11 cellular contexts compared by ENCODE assay signal in the genomic region with DNA sequence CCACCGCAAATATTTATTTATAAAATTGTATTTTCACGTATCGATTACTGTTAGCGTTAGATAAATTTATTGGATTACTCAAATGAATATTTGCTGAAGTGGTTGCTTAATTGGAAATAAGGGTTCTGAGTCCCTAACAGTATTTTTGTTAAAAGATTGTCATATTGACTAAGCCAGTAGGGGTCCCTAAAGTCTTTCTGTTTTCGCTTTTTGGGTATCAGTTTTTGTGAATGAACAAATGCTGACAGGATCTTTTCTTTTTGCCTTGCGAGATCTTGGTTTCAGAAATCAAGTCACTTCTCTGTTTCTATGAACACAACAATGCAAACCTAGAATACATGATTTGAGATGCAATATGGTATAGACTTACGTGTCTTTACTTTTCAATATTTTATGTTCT. TPM values are rescaled to one million over a fixed set of nuclear protein-coding genes. Genes with fewer than 3 reads are reported as not detected.
DNase-seq lines count a peak whose midpoint lies in the region; ATAC-seq and TF ChIP-seq lines count a peak whose summit lies in the region.
"Had no signal": no experiment of that assay in that cellular context is flagged by ENCODE, and none has a peak within 500 bp of the region (broad histone marks: within the 10 kb centered on the region; RNA-seq: fewer than 3 reads in every experiment).

No MANE protein-coding gene starts in this region.

- CTCF ChIA-PET in CD4-positive, alpha-beta T cell (lab: Charles Lee): interaction anchor here (1.0 to 1.1 kb wide), 2 partner anchors 80 to 83 kb away, joined by 3 read pairs; no protein-coding TSS in a partner anchor
- CTCF ChIA-PET in HCT116 (lab: Charles Lee) (no interaction called here), WTC11 (lab: Charles Lee) (interaction anchor here (0.7 to 1.5 kb wide), 2 partner anchors 44 to 157 kb away, joined by 3 to 5 read pairs; no protein-coding TSS in a partner anchor)

- no peaks in the 10 kb centered on the region for H4K20me1 ChIP-seq in HCT116 (ENCODE audit: insufficient read depth)

- no TSS peak for BruUV-seq in HCT116 (replicated peaks; lab: Mats Ljungman, UMichigan)

- H3K9me3 Mint-ChIP-seq in CD4-positive, alpha-beta T cell: no peaks in the 10 kb centered on the region
- H3K9me3 Mint-ChIP-seq in WTC11 (no peaks in the 10 kb centered on the region), nephron progenitor cell (no peaks in the 10 kb centered on the region)

- intact Hi-C loops in CD4-positive, alpha-beta T cell (cut with DNase I, micrococcal nuclease): loop anchor here in 1 of 2 experiments (1.0 kb wide), 1 partner anchor 80 kb away; no protein-coding TSS in a partner anchor
- intact Hi-C loops in HCT116 (cut with micrococcal nuclease) (loop anchor here (2.0 kb wide), 1 partner anchor 81 kb away; no protein-coding TSS in a partner anchor), breast epithelium (cut with DNase I; ENCODE audit: low total_unique reads) (no loop called here)

- H3K36me3 Mint-ChIP-seq in CD4-positive, alpha-beta T cell (ENCODE audit: low read depth): no peaks in the 10 kb centered on the region
- H3K36me3 Mint-ChIP-seq in WTC11: peaks cover 60% of the 10 kb centered on the region
- H3K36me3 Mint-ChIP-seq in nephron progenitor cell (ENCODE audit: low read depth): peaks cover 31% of the 10 kb centered on the region

- H3K4me3 Mint-ChIP-seq in CD4-positive, alpha-beta T cell: no peak overlapping the region
- H3K4me3 Mint-ChIP-seq in WTC11: no peak overlapping the region
- no peak overlapping the region for H3K4me3 Mint-ChIP-seq in nephron progenitor cell

- TF ChIP-seq CTCF in CD4-positive, alpha-beta T cell (IDR thresholded peaks at IDR 0.05): peak; percentile 16
- TF ChIP-seq CTCF in HCT116 (IDR thresholded peaks at IDR 0.05 in 2 of 3, conservative IDR thresholded peaks at IDR 0.05 in 1 of 3; ENCODE audit: borderline replicate concordance in 1 of 3, insufficient read depth in 1 of 3, low read depth in 2 of 3, low read length in 2 of 3) (peak in 2 of 3 experiments; percentile 8 to 44; a peak in 2 of 6 replicates), WTC11 (IDR thresholded peaks at IDR 0.05) (no peak), kidney epithelial cell (IDR thresholded peaks at IDR 0.05; ENCODE audit: insufficient read depth, low read length, poor library complexity, severe bottlenecking) (peak; percentile 13), nephron progenitor cell (IDR thresholded peaks at IDR 0.05) (no peak), breast epithelium (IDR thresholded peaks at IDR 0.05) (no peak)

- no peaks in the 10 kb centered on the region for H3K27me3 ChIP-seq in CD4-positive, alpha-beta T cell (ENCODE audit: control insufficient read depth, insufficient read depth, low read length)
- H3K27me3 ChIP-seq in HCT116 (ENCODE audit: insufficient read depth, low read length): no peaks in the 10 kb centered on the region
- no peaks in the 10 kb centered on the region for H3K27me3 ChIP-seq in kidney epithelial cell (ENCODE audit: control insufficient read depth, insufficient read depth, low read length)
- H3K27me3 ChIP-seq in breast epithelium: no peaks in the 10 kb centered on the region
- H3K27me3 ChIP-seq: heart right ventricle had no signal

- no peak overlapping the region for H2AFZ ChIP-seq in HCT116 (ENCODE audit: low read depth, low read length, poor library complexity, severe bottlenecking)

- no peak for DNase-seq in CD4-positive, alpha-beta T cell
- no peak for DNase-seq in HCT116 (ENCODE audit: low read depth, low spot score)
- no peak for DNase-seq in WTC11 (ENCODE audit: low spot score)
- DNase-seq in kidney epithelial cell (ENCODE audit: low read depth): no peak
- no peak for DNase-seq in UCSD-AML1 (lab: John Stamatoyannopoulos, UW; ENCODE audit: unreplicated experiment)
- no peak for DNase-seq in nephron progenitor cell
- no peak for DNase-seq in NCI-H2227 (lab: John Stamatoyannopoulos, UW; ENCODE audit: unreplicated experiment)
- DNase-seq in breast epithelium (ENCODE audit: low spot score in 2 of 2): no peak
- DNase-seq: activated CD4-positive, alpha-beta T cell treated with anti-CD3 and anti-CD28 coated beads for 4 hours; heart right ventricle; nucleus accumbens had no signal

- no peak overlapping the region for H3K9ac ChIP-seq in HCT116 (ENCODE audit: low read length)

- TF ChIP-seq POLR2A in HCT116 (IDR thresholded peaks at IDR 0.05; ENCODE audit: borderline replicate concordance, extremely low read depth, insufficient read depth, insufficient read length) (no peak), breast epithelium (IDR thresholded peaks at IDR 0.05) (no peak)

- H3K4me2 ChIP-seq in HCT116 (ENCODE audit: low read length): no peak overlapping the region

- H3K4me3 ChIP-seq in HCT116 (replicated peaks in 1 of 2; ENCODE audit: low read depth in 1 of 2, low read length in 2 of 2) (no peak overlapping the region), kidney epithelial cell (ENCODE audit: low read depth, low read length) (no peak overlapping the region), breast epithelium (no peak overlapping the region)
- H3K4me3 ChIP-seq: heart right ventricle had no signal

- H3K9me3 ChIP-seq in CD4-positive, alpha-beta T cell (ENCODE audit: control insufficient read depth, low read length): no peaks in the 10 kb centered on the region
- H3K9me3 ChIP-seq in HCT116 (ENCODE audit: control insufficient read depth in 1 of 2, insufficient read depth in 1 of 2, low read depth in 1 of 2, low read length in 2 of 2) (no peaks in the 10 kb centered on the region), breast epithelium (no peaks in the 10 kb centered on the region)
- H3K9me3 ChIP-seq: heart right ventricle had no signal

- H3K4me1 ChIP-seq in HCT116 (ENCODE audit: control insufficient read depth in 1 of 2, insufficient read depth in 2 of 2, low read length in 2 of 2): no peaks in the 10 kb centered on the region; a peak in 1 of 4 replicates
- no peaks in the 10 kb centered on the region for H3K4me1 ChIP-seq in breast epithelium
- H3K4me1 ChIP-seq: heart right ventricle had no signal

- ATAC-seq in CD4-positive, alpha-beta T cell (ENCODE audit: poor library complexity): no peak
- no peak for ATAC-seq in HCT116
- ATAC-seq in WTC11: no peak
- ATAC-seq: heart right ventricle had no signal

- peak; percentile 43 for TF ChIP-seq RAD21 in HCT116 (IDR thresholded peaks at IDR 0.05; ENCODE audit: low read depth)

- no peaks in the 10 kb centered on the region for H3K9me2 ChIP-seq in HCT116 (ENCODE audit: insufficient read depth)

- no peak overlapping the region for H3K27ac Mint-ChIP-seq in CD4-positive, alpha-beta T cell
- 0 out of 2 replicates have a peak overlapping the region, but pooled peaks have one; percentile 81 for H3K27ac Mint-ChIP-seq in WTC11
- no peak overlapping the region for H3K27ac Mint-ChIP-seq in nephron progenitor cell

- H3K4me1 Mint-ChIP-seq in CD4-positive, alpha-beta T cell (ENCODE audit: low read depth): no peaks in the 10 kb centered on the region
- H3K4me1 Mint-ChIP-seq in WTC11 (no peaks in the 10 kb centered on the region), nephron progenitor cell (peaks cover 5% of the 10 kb centered on the region)

- H3K27me3 Mint-ChIP-seq in CD4-positive, alpha-beta T cell: no peaks in the 10 kb centered on the region
- no peaks in the 10 kb centered on the region for H3K27me3 Mint-ChIP-seq in WTC11 (ENCODE audit: low read depth)
- peaks cover 4% of the 10 kb centered on the region for H3K27me3 Mint-ChIP-seq in nephron progenitor cell (ENCODE audit: low read depth, poor library complexity)

- no peak overlapping the region for H3K27ac ChIP-seq in CD4-positive, alpha-beta T cell (ENCODE audit: low read depth, low read length)
- H3K27ac ChIP-seq in HCT116 (ENCODE audit: low read depth, low read length) (no peak overlapping the region), breast epithelium (no peak overlapping the region)
- H3K27ac ChIP-seq: heart right ventricle had no signal

- POLR2A ChIA-PET in CD4-positive, alpha-beta T cell (lab: Charles Lee): no interaction called here
- POLR2A ChIA-PET in HCT116 (lab: Charles Lee): no interaction called here
- POLR2A ChIA-PET in WTC11 (lab: Charles Lee): interaction anchor here (0.6 kb wide), 1 partner anchor 22 kb away, joined by 3 read pairs; no protein-coding TSS in a partner anchor

- H3K36me3 ChIP-seq in HCT116 (ENCODE audit: control insufficient read depth in 1 of 2, insufficient read depth in 2 of 2, low read length in 2 of 2) (peaks cover 23 to 45% of the 10 kb centered on the region in 2 experiments; a peak in 3 of 4 replicates), kidney epithelial cell (ENCODE audit: control insufficient read depth, insufficient read depth, low read length) (no peaks in the 10 kb centered on the region), breast epithelium (no peaks in the 10 kb centered on the region)

- H3K79me2 ChIP-seq in HCT116 (ENCODE audit: insufficient read depth, low read length): peaks cover 38% of the 10 kb centered on the region

- RAD21 ChIA-PET in HCT116 (lab: Charles Lee; ENCODE audit: low non-redundant PET in 1 of 2, low total read pairs in 2 of 2, uncharacterized antibody in 2 of 2, unreplicated experiment in 2 of 2): no interaction called here

TF ChIP-seq in HCT116, 20 proteins besides CTCF, POLR2A, EP300 and RAD21:
- no peak for TF ChIP-seq CEBPB (IDR thresholded peaks at IDR 0.05; ENCODE audit: low read depth)

TF ChIP-seq in WTC11, 78 proteins besides CTCF, POLR2A, EP300 and RAD21 (continues in another document):
- no peak for TF ChIP-seq ZNF121 (CRISPR knock-in tag; IDR thresholded peaks at IDR 0.05)

RNA-seq across cellular contexts. Expression of gene RAD51, which starts 7.1 kb away (rescaled TPM):
- total RNA-seq in CD4-positive, alpha-beta T cell: 1 to 10 TPM in 1 of 2 experiments, under 1 TPM in 1; 0.64 to 1.5 TPM
- total RNA-seq in HCT116 (2021; ENCODE audit: unreplicated experiment) (20.9 TPM), WTC11 (2021) (29.7 to 36.4 TPM (median 31.0 TPM) in 3 replicates), kidney epithelial cell (1.3 and 2.7 TPM in 2 replicates), breast epithelium (under 1 TPM in 1 of 3 donors, not detected in 2; 0.44 TPM)
- 15.3 and 17.0 TPM in 2 replicates for polyA plus RNA-seq in HCT116 (2012)

RNA-seq across cellular contexts. Expression of gene RMDN3, which starts 53.0 kb away (rescaled TPM):
- 10 to 100 TPM; 29.1 to 30.3 TPM for total RNA-seq in CD4-positive, alpha-beta T cell
- total RNA-seq in HCT116 (2021; ENCODE audit: unreplicated experiment): 21.5 TPM
- 14.1 and 16.4 TPM in 2 replicates for polyA plus RNA-seq in HCT116 (2012)
- total RNA-seq in WTC11 (2021): 21.7 to 25.9 TPM (median 22.8 TPM) in 3 replicates
- 26.5 and 33.5 TPM in 2 replicates for total RNA-seq in kidney epithelial cell
- total RNA-seq in breast epithelium: 10 to 100 TPM; 31.5 to 35.4 (median 34.4) TPM

Comparison
In these comparisons a context has a peak if more than half of its experiments do, and no peak if none do; other contexts are left out.
1. CTCF ChIP-seq: peak in CD4-positive, alpha-beta T cell (single experiment), HCT116 (2 of 3) and kidney epithelial cell (single experiment); none in WTC11 (single experiment), nephron progenitor cell (single experiment) and breast epithelium (0 of 3).